ENCODE assay signal across 10 cellular contexts in the genomic region with DNA sequence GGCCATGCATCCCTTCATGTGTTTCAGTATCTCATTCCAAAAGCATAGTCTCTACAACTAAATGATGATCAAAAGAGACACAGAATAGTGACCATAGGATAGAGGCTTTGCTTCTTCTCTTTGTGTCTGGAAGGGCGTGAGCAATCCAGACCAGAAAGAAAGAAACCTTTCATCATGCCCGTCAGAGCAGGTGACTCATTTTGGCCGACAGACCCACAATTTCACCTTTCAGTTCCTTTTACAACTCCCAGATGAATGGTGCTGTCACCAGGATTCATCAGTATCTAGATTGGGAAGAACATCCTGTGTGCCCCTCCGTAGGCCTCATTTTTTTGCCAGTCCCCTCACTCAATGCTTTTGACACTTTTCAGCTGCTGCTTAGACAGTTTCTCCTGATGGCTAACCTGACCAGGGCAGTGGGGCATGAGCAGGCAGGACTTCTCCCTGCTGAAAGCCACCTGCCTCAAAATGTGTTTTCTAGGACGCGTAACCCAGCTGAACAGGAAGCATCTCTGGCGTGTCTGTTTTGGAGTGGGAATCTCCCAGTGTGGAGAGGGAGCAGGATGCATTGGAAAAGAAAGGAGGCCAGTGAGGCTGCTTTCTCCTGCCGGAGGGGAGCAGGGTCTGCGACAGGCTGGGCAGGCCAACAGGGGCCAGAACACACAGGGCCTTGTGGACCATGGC. TPM values are rescaled to one million over a fixed set of nuclear protein-coding genes. Genes with fewer than 3 reads are reported as not detected.
DNase-seq lines count a peak whose midpoint lies in the region; ATAC-seq and TF ChIP-seq lines count a peak whose summit lies in the region.
"Had no signal": no experiment of that assay in that cellular context is flagged by ENCODE, and none has a peak within 500 bp of the region (broad histone marks: within the 10 kb centered on the region; RNA-seq: fewer than 3 reads in every experiment).

No MANE protein-coding gene starts in this region.

- H3K4me1 ChIP-seq in lower lobe of right lung (peaks cover 24% of the 10 kb centered on the region), OCI-LY7 (ENCODE audit: insufficient read depth, low read length, poor library complexity, severe bottlenecking) (no peaks in the 10 kb centered on the region)
- H3K4me1 ChIP-seq: BLaER1 had no signal

- H3K9me2 ChIP-seq in OCI-LY7 (ENCODE audit: insufficient read depth, low read length), result no peaks in the 10 kb centered on the region

- H3K27me3 Mint-ChIP-seq in Calu3 (ENCODE audit: unreplicated experiment), result no peaks in the 10 kb centered on the region
- H3K27me3 Mint-ChIP-seq in activated T-cell treated with anti-CD3 and anti-CD28 coated beads, Interleukin-2, amount 50 U/mL, for 4 hours (ENCODE audit: low read depth), result no peaks in the 10 kb centered on the region

- TSS peak; percentile 71 for BruUV-seq in Calu3 (replicated peaks; lab: Mats Ljungman, UMichigan)
- BruUV-seq in OCI-LY7 (replicated peaks; lab: Mats Ljungman, UMichigan), result no TSS peak

- intact Hi-C loops in Calu3 (cut with micrococcal nuclease; ENCODE audit: unreplicated experiment) (no loop called here), lower lobe of right lung (cut with DNase I) (no loop called here), OCI-LY7 (cut with micrococcal nuclease; ENCODE audit: unreplicated experiment) (no loop called here)

- H3K27ac ChIP-seq in lower lobe of right lung (no peak overlapping the region), OCI-LY7 (ENCODE audit: low read depth, low read length, poor library complexity, severe bottlenecking) (no peak overlapping the region)
- H3K27ac ChIP-seq: BLaER1 had no signal

- H2AFZ ChIP-seq in OCI-LY7 (ENCODE audit: low read length), result no peak overlapping the region

- H3K4me3 Mint-ChIP-seq in Calu3 (ENCODE audit: low read depth, unreplicated experiment), result peak overlapping the region; percentile 43
- H3K4me3 Mint-ChIP-seq in activated T-cell treated with anti-CD3 and anti-CD28 coated beads, Interleukin-2, amount 50 U/mL, for 4 hours, result no peak overlapping the region

- no peak overlapping the region for H3K4me3 ChIP-seq in lower lobe of right lung
- H3K4me3 ChIP-seq in OCI-LY7 (ENCODE audit: low read depth, low read length, poor library complexity, severe bottlenecking), result no peak overlapping the region
- H3K4me3 ChIP-seq: BLaER1 had no signal

- H4K20me1 ChIP-seq in OCI-LY7 (ENCODE audit: insufficient read depth, low read length), result no peaks in the 10 kb centered on the region
- H4K20me1 ChIP-seq: BLaER1 had no signal

- H3K4me1 Mint-ChIP-seq in Calu3 (ENCODE audit: low read depth, unreplicated experiment), result peaks cover 81% of the 10 kb centered on the region
- H3K4me1 Mint-ChIP-seq in activated T-cell treated with anti-CD3 and anti-CD28 coated beads, Interleukin-2, amount 50 U/mL, for 4 hours (ENCODE audit: low read depth), result no peaks in the 10 kb centered on the region

- H3K27ac Mint-ChIP-seq in Calu3 (ENCODE audit: unreplicated experiment), result peak overlapping the region; percentile 98

- H3K36me3 Mint-ChIP-seq in Calu3 (ENCODE audit: insufficient read depth, unreplicated experiment), result peaks cover 41% of the 10 kb centered on the region
- no peaks in the 10 kb centered on the region for H3K36me3 Mint-ChIP-seq in activated T-cell treated with anti-CD3 and anti-CD28 coated beads, Interleukin-2, amount 50 U/mL, for 4 hours (ENCODE audit: insufficient read depth)

- no peak overlapping the region for H3K4me2 ChIP-seq in OCI-LY7 (ENCODE audit: low read length)
- H3K4me2 ChIP-seq: BLaER1 had no signal

- TF ChIP-seq CTCF in Calu3 (IDR thresholded peaks at IDR 0.05; ENCODE audit: unreplicated experiment), result no peak
- no peak for TF ChIP-seq CTCF in lower lobe of right lung (IDR thresholded peaks at IDR 0.05)
- no peak for TF ChIP-seq CTCF in OCI-LY7 (conservative IDR thresholded peaks at IDR 0.05; ENCODE audit: low read length)

- POLR2A ChIA-PET in OCI-LY7 (lab: Charles Lee), result no interaction called here

- no peaks in the 10 kb centered on the region for H3K27me3 ChIP-seq in lower lobe of right lung (ENCODE audit: low read depth)
- H3K27me3 ChIP-seq: BLaER1 had no signal

- peak; percentile 74 for ATAC-seq in GM21367 (IDR thresholded peaks at IDR 0.05; ENCODE audit: unreplicated experiment)
- peak; percentile 88 for ATAC-seq in HG03378 (IDR thresholded peaks at IDR 0.05; ENCODE audit: unreplicated experiment)
- ATAC-seq in activated T-cell treated with anti-CD3 and anti-CD28 coated beads, Interleukin-2, amount 50 U/mL, for 4 hours, result no peak
- no peak for ATAC-seq in lower lobe of right lung

- no peaks in the 10 kb centered on the region for H3K36me3 ChIP-seq in lower lobe of right lung
- H3K36me3 ChIP-seq in OCI-LY7 (ENCODE audit: insufficient read depth, low read length), result no peaks in the 10 kb centered on the region
- H3K36me3 ChIP-seq: BLaER1 had no signal

- DNase-seq in Calu3 (peak; percentile 72), cerebellum (ENCODE audit: low spot score) (peak; percentile 63), lower lobe of right lung (no peak), Ammon's horn (ENCODE audit: low spot score) (no peak), OCI-LY7 (ENCODE audit: low spot score) (no peak)
- no peak for DNase-seq in activated T-cell treated with anti-CD3 and anti-CD28 coated beads, Interleukin-2, amount 50 U/mL, for 4 hours
- DNase-seq: NCI-H1694 had no signal

- no peaks in the 10 kb centered on the region for H3K9me3 Mint-ChIP-seq in Calu3 (ENCODE audit: low read depth, unreplicated experiment)
- no peaks in the 10 kb centered on the region for H3K9me3 Mint-ChIP-seq in activated T-cell treated with anti-CD3 and anti-CD28 coated beads, Interleukin-2, amount 50 U/mL, for 4 hours

- H3K9me3 ChIP-seq in lower lobe of right lung (no peaks in the 10 kb centered on the region), OCI-LY7 (ENCODE audit: low read length) (no peaks in the 10 kb centered on the region)
- H3K9me3 ChIP-seq: BLaER1 had no signal

- H3K79me2 ChIP-seq in OCI-LY7 (ENCODE audit: insufficient read depth, low read depth, low read length), result no peaks in the 10 kb centered on the region

- CTCF ChIA-PET in Calu3 (lab: Charles Lee) (interaction anchor here (1.6 kb wide), 1 partner anchor 37 kb away, joined by 4 read pairs; no protein-coding TSS in a partner anchor), OCI-LY7 (lab: Charles Lee; ENCODE audit: unreplicated experiment) (no interaction called here)

RNA-seq across cellular contexts. Expression of a gene that starts 21.2 kb away (rescaled TPM):
- 58.2 and 70.9 TPM in 2 replicates for total RNA-seq in Calu3 (2022)
- total RNA-seq in cerebellum, result 43.3 TPM
- total RNA-seq in activated T-cell treated with anti-CD3 and anti-CD28 coated beads, Interleukin-2, amount 50 U/mL, for 4 hours, result under 1 TPM; 0.10 to 0.24 (median 0.24) TPM
- total RNA-seq in lower lobe of right lung, result 26.7 TPM
- not detected in 2 replicates for total RNA-seq in OCI-LY7 (2014; rRNA removed; shearing (Covaris generic))
- not detected in 2 replicates for total RNA-seq in OCI-LY7 (2022)

Comparison
In these comparisons a context has a peak if more than half of its experiments do, and no peak if none do; other contexts are left out.
1. DNase-seq: peak in Calu3 (single experiment) and cerebellum (single experiment); none in activated T-cell treated with anti-CD3 and anti-CD28 coated beads, Interleukin-2, amount 50 U/mL, for 4 hours (single experiment), lower lobe of right lung (single experiment), Ammon's horn (single experiment) and OCI-LY7 (single experiment).
2. ATAC-seq: peak in GM21367 (single experiment) and HG03378 (single experiment); none in activated T-cell treated with anti-CD3 and anti-CD28 coated beads, Interleukin-2, amount 50 U/mL, for 4 hours (0 of 2) and lower lobe of right lung (0 of 2).
3. RNA of a gene that starts 21.2 kb away (total RNA-seq): 58.2 to 70.9 TPM in Calu3, 43.3 TPM in cerebellum (single experiment) and 26.7 TPM in lower lobe of right lung (single experiment); 0.10 to 0.24 TPM in activated T-cell treated with anti-CD3 and anti-CD28 coated beads, Interleukin-2, amount 50 U/mL, for 4 hours and not detected in OCI-LY7; every median in the first group is over 10 times any median in the second.